Comparison of ENCODE assay signal across 17 cellular contexts in the genomic region with DNA sequence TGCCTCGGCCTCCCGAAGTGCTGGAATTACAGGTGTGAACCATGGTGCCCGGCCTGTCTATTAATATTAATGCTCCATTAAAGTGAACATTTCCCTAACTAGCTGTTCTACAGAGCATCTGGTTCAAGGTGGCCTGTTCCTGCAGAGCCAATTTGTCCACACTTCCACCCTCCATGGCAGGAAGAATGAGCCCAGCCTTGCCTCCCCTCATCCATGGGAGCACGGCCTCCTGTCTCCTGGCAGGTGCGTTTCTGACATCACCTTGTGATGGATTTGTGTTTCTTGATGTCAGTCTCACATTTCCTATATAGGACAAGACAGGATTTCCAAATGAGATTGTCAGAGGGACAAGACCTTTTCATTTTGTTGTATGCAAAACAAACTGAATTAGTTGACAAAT.
A peak's percentile ranks its signal among the peaks of the same experiment; 100 is the strongest.
DNase-seq lines count a peak whose midpoint lies in the region; ATAC-seq and TF ChIP-seq lines count a peak whose summit lies in the region.
"Had no signal": no experiment of that assay in that cellular context is flagged by ENCODE, and none has a peak within 500 bp of the region (broad histone marks: within the 10 kb centered on the region; RNA-seq: fewer than 3 reads in every experiment).

No MANE protein-coding gene starts in this region.

- H3K9me3 Mint-ChIP-seq in activated T-cell treated with anti-CD3 and anti-CD28 coated beads, Interleukin-2, amount 50 U/mL, for 72 hours: no peaks in the 10 kb centered on the region
- H3K9me3 Mint-ChIP-seq in osteocyte (ENCODE audit: unreplicated experiment): no peaks in the 10 kb centered on the region
- H3K9me3 Mint-ChIP-seq: CD4-positive, alpha-beta T cell had no signal

- H3K4me1 ChIP-seq in colonic mucosa: no peaks in the 10 kb centered on the region

- intact Hi-C loops in colonic mucosa (cut with DNase I) (no loop called here), Right ventricle myocardium inferior (cut with DNase I) (no loop called here)

- POLR2A ChIA-PET in RWPE1 (lab: Yijun Ruan, JAX; ENCODE audit: low non-redundant PET): no interaction called here

- no peak for ATAC-seq in activated T-cell treated with anti-CD3 and anti-CD28 coated beads, Interleukin-2, amount 50 U/mL, for 72 hours (replicated peaks in 1 of 2)
- ATAC-seq in Right ventricle myocardium inferior: no peak
- ATAC-seq: GM12878 had no signal

- H3K27ac ChIP-seq in colonic mucosa: no peak overlapping the region
- H3K27ac ChIP-seq in RWPE1: no peak overlapping the region

- no peaks in the 10 kb centered on the region for H3K9me3 ChIP-seq in colonic mucosa

- no peak overlapping the region for H3K4me3 ChIP-seq in colonic mucosa
- H3K4me3 ChIP-seq: GM12878 had no signal

- H3K27me3 Mint-ChIP-seq in activated T-cell treated with anti-CD3 and anti-CD28 coated beads, Interleukin-2, amount 50 U/mL, for 72 hours (ENCODE audit: low read depth): no peaks in the 10 kb centered on the region
- no peaks in the 10 kb centered on the region for H3K27me3 Mint-ChIP-seq in osteocyte (ENCODE audit: unreplicated experiment)

- no peaks in the 10 kb centered on the region for H3K36me3 ChIP-seq in colonic mucosa

- TF ChIP-seq CTCF in colonic mucosa (IDR thresholded peaks at IDR 0.05) (no peak), osteocyte (IDR thresholded peaks at IDR 0.05) (no peak), RWPE1 (conservative IDR thresholded peaks at IDR 0.05; ENCODE audit: low read depth) (no peak)

- no peak overlapping the region for H3K9ac ChIP-seq in colonic mucosa (ENCODE audit: low read depth in 2 of 2, low read length in 2 of 2)

- peak overlapping the region; percentile 45 for H3K27ac Mint-ChIP-seq in activated T-cell treated with anti-CD3 and anti-CD28 coated beads, Interleukin-2, amount 50 U/mL, for 72 hours
- no peak overlapping the region for H3K27ac Mint-ChIP-seq in osteocyte (ENCODE audit: unreplicated experiment)
- H3K27ac Mint-ChIP-seq: CD4-positive, alpha-beta T cell; CD8-positive, alpha-beta memory T cell had no signal

- no peaks in the 10 kb centered on the region for H3K27me3 ChIP-seq in colonic mucosa

- no peaks in the 10 kb centered on the region for H3K4me1 Mint-ChIP-seq in activated T-cell treated with anti-CD3 and anti-CD28 coated beads, Interleukin-2, amount 50 U/mL, for 72 hours (ENCODE audit: low read depth)
- no peaks in the 10 kb centered on the region for H3K4me1 Mint-ChIP-seq in osteocyte (ENCODE audit: unreplicated experiment)
- H3K4me1 Mint-ChIP-seq: CD14-positive monocyte; CD8-positive, alpha-beta memory T cell had no signal

- H3K36me3 Mint-ChIP-seq in activated T-cell treated with anti-CD3 and anti-CD28 coated beads, Interleukin-2, amount 50 U/mL, for 72 hours (ENCODE audit: insufficient read depth in 2 of 2): no peaks in the 10 kb centered on the region
- no peaks in the 10 kb centered on the region for H3K36me3 Mint-ChIP-seq in osteocyte (ENCODE audit: unreplicated experiment)
- H3K36me3 Mint-ChIP-seq: CD14-positive monocyte; CD8-positive, alpha-beta memory T cell had no signal

- H3K4me3 Mint-ChIP-seq in activated T-cell treated with anti-CD3 and anti-CD28 coated beads, Interleukin-2, amount 50 U/mL, for 72 hours: no peak overlapping the region
- H3K4me3 Mint-ChIP-seq in osteocyte (ENCODE audit: unreplicated experiment): no peak overlapping the region
- H3K4me3 Mint-ChIP-seq: CD14-positive monocyte; CD4-positive, alpha-beta T cell; CD8-positive, alpha-beta memory T cell had no signal

- CTCF ChIA-PET in RWPE1 (lab: Yijun Ruan, JAX): no interaction called here

- DNase-seq in activated T-cell treated with anti-CD3 and anti-CD28 coated beads, Interleukin-2, amount 50 U/mL, for 72 hours: no peak
- DNase-seq in activated T-cell treated with anti-CD3 and anti-CD28 coated beads, Interleukin-2, amount 50 U/mL, for 1 hour: no peak
- peak; percentile 11 for DNase-seq in colonic mucosa
- peak; percentile 48 for DNase-seq in osteocyte (ENCODE audit: extremely low spot score, unreplicated experiment)
- DNase-seq in RWPE1 (ENCODE audit: low spot score): no peak
- no peak for DNase-seq in Right ventricle myocardium inferior (ENCODE audit: missing footprints)
- DNase-seq: CD4-positive, alpha-beta T cell; CD8-positive, alpha-beta memory T cell; DMS 273 treated with DMSO at 0.1 percent for 48 hours; DMS79; EL; GDM1; GOT3; H7; HCEC 1CT had no signal

Comparison
In these comparisons a context has a peak if more than half of its experiments do, and no peak if none do; other contexts are left out.
1. DNase-seq: peak in colonic mucosa (single experiment) and osteocyte (single experiment); none in activated T-cell treated with anti-CD3 and anti-CD28 coated beads, Interleukin-2, amount 50 U/mL, for 72 hours (0 of 2), activated T-cell treated with anti-CD3 and anti-CD28 coated beads, Interleukin-2, amount 50 U/mL, for 1 hour (single experiment), RWPE1 (single experiment) and Right ventricle myocardium inferior (single experiment).